Comparison of ENCODE assay signal across 9 cellular contexts in genomic region chr22:42635531-42635930, GRCh38. TPM values are rescaled to one million over a fixed set of nuclear protein-coding genes. Genes with fewer than 3 reads are reported as not detected.
DNase-seq lines count a peak whose midpoint lies in the region; ATAC-seq and TF ChIP-seq lines count a peak whose summit lies in the region.
"Had no signal": no experiment of that assay in that cellular context is flagged by ENCODE, and none has a peak within 500 bp of the region (broad histone marks: within the 10 kb centered on the region; RNA-seq: fewer than 3 reads in every experiment).

No MANE protein-coding gene starts in this region.

- H3K4me1 ChIP-seq in heart left ventricle (peaks cover 0 to 56% (median 28%) of the 10 kb centered on the region in 12 donors), skeletal muscle satellite cell (ENCODE audit: control insufficient read depth, insufficient read depth, low read length) (peaks cover 30% of the 10 kb centered on the region)

- H3K4me3 Mint-ChIP-seq in activated T-helper 2 cell treated with anti-CD3 and anti-CD28 coated beads, Interferon-gamma antibody, Interleukin-2, Interleukin-4, amounts not matched to agents 10 μg/mL and 5 μg/mL and 100 μg/mL, durations not matched to agents 14 hours and 24 hours and 36 hours (ENCODE audit: low read depth) = no peak overlapping the region
- no peak overlapping the region for H3K4me3 Mint-ChIP-seq in activated T-helper 17 cell treated with anti-CD3 and anti-CD28 coated beads, Interleukin-2, amount 50 U/mL, for 72 hours
- no peak overlapping the region for H3K4me3 Mint-ChIP-seq in activated CD4-positive, alpha-beta T cell treated with anti-CD3 and anti-CD28 coated beads, Interleukin-2, amount 10 ng/mL, durations not matched to agents 24 days and 14 days

- TF ChIP-seq CTCF in heart left ventricle (IDR thresholded peaks at IDR 0.05) = no peak

- H3K36me3 ChIP-seq in heart left ventricle (peaks cover 5 to 66% (median 60%) of the 10 kb centered on the region in 9 donors), skeletal muscle satellite cell (ENCODE audit: insufficient read depth, low read length) (peaks cover 43% of the 10 kb centered on the region)

- H3K9me3 Mint-ChIP-seq in activated T-helper 2 cell treated with anti-CD3 and anti-CD28 coated beads, Interferon-gamma antibody, Interleukin-2, Interleukin-4, amounts not matched to agents 10 μg/mL and 5 μg/mL and 100 μg/mL, durations not matched to agents 14 hours and 24 hours and 36 hours = no peaks in the 10 kb centered on the region
- no peaks in the 10 kb centered on the region for H3K9me3 Mint-ChIP-seq in activated T-helper 17 cell treated with anti-CD3 and anti-CD28 coated beads, Interleukin-2, amount 50 U/mL, for 72 hours
- H3K9me3 Mint-ChIP-seq in activated CD4-positive, alpha-beta T cell treated with anti-CD3 and anti-CD28 coated beads, Interleukin-2, amount 10 ng/mL, durations not matched to agents 24 days and 14 days = no peaks in the 10 kb centered on the region

- H3K4me3 ChIP-seq in heart left ventricle = no peak overlapping the region
- no peak overlapping the region for H3K4me3 ChIP-seq in skeletal muscle satellite cell (ENCODE audit: low read length)

- H3K27ac ChIP-seq in heart left ventricle = peak overlapping the region; percentile 60 to 87 (median 81)

- 33 to 51% (median 42%) methylated on average over 3 of the region's 3 CpGs for WGBS in heart left ventricle, 4 donors

- intact Hi-C loops in activated T-helper 2 cell treated with anti-CD3 and anti-CD28 coated beads, Interferon-gamma antibody, Interleukin-2, Interleukin-4, amounts not matched to agents 10 μg/mL and 5 μg/mL and 100 μg/mL, durations not matched to agents 14 hours and 24 hours and 36 hours (cut with micrococcal nuclease) = no loop called here
- intact Hi-C loops in heart left ventricle (cut with DNase I) = no loop called here
- intact Hi-C loops in activated CD4-positive, alpha-beta T cell treated with anti-CD3 and anti-CD28 coated beads, Interleukin-2, amount 10 ng/mL, durations not matched to agents 24 days and 14 days (cut with micrococcal nuclease) = no loop called here

- no peaks in the 10 kb centered on the region for H3K9me3 ChIP-seq in heart left ventricle
- no peaks in the 10 kb centered on the region for H3K9me3 ChIP-seq in skeletal muscle satellite cell (replicated peaks; ENCODE audit: low read length)

- peak overlapping the region; percentile 63 for H3K9ac ChIP-seq in skeletal muscle satellite cell (ENCODE audit: low read depth, low read length)

- peak; percentile 89 to 95 (median 95) for ATAC-seq in heart left ventricle
- no peak for ATAC-seq in GM18861 (IDR thresholded peaks at IDR 0.05; ENCODE audit: unreplicated experiment)
- no peak for ATAC-seq in activated T-helper 17 cell treated with anti-CD3 and anti-CD28 coated beads, Interleukin-2, amount 50 U/mL, for 72 hours (replicated peaks)

- no peaks in the 10 kb centered on the region for H3K27me3 Mint-ChIP-seq in activated T-helper 2 cell treated with anti-CD3 and anti-CD28 coated beads, Interferon-gamma antibody, Interleukin-2, Interleukin-4, amounts not matched to agents 10 μg/mL and 5 μg/mL and 100 μg/mL, durations not matched to agents 14 hours and 24 hours and 36 hours (ENCODE audit: low read depth)
- H3K27me3 Mint-ChIP-seq in activated T-helper 17 cell treated with anti-CD3 and anti-CD28 coated beads, Interleukin-2, amount 50 U/mL, for 72 hours = no peaks in the 10 kb centered on the region
- H3K27me3 Mint-ChIP-seq in activated CD4-positive, alpha-beta T cell treated with anti-CD3 and anti-CD28 coated beads, Interleukin-2, amount 10 ng/mL, durations not matched to agents 24 days and 14 days = no peaks in the 10 kb centered on the region

- peak overlapping the region; percentile 56 for H3K4me2 ChIP-seq in skeletal muscle satellite cell (ENCODE audit: low read length)

- TF ChIP-seq POLR2A in heart left ventricle (IDR thresholded peaks at IDR 0.05) = no peak

- peaks cover 2% of the 10 kb centered on the region for H3K4me1 Mint-ChIP-seq in activated T-helper 2 cell treated with anti-CD3 and anti-CD28 coated beads, Interferon-gamma antibody, Interleukin-2, Interleukin-4, amounts not matched to agents 10 μg/mL and 5 μg/mL and 100 μg/mL, durations not matched to agents 14 hours and 24 hours and 36 hours (ENCODE audit: low read depth)
- H3K4me1 Mint-ChIP-seq in activated T-helper 17 cell treated with anti-CD3 and anti-CD28 coated beads, Interleukin-2, amount 50 U/mL, for 72 hours = no peaks in the 10 kb centered on the region
- H3K4me1 Mint-ChIP-seq in activated CD4-positive, alpha-beta T cell treated with anti-CD3 and anti-CD28 coated beads, Interleukin-2, amount 10 ng/mL, durations not matched to agents 24 days and 14 days = no peaks in the 10 kb centered on the region

- peaks cover 14% of the 10 kb centered on the region for H3K36me3 Mint-ChIP-seq in activated T-helper 2 cell treated with anti-CD3 and anti-CD28 coated beads, Interferon-gamma antibody, Interleukin-2, Interleukin-4, amounts not matched to agents 10 μg/mL and 5 μg/mL and 100 μg/mL, durations not matched to agents 14 hours and 24 hours and 36 hours (ENCODE audit: low read depth)
- peaks cover 48% of the 10 kb centered on the region for H3K36me3 Mint-ChIP-seq in activated T-helper 17 cell treated with anti-CD3 and anti-CD28 coated beads, Interleukin-2, amount 50 U/mL, for 72 hours (ENCODE audit: low read depth)
- peaks cover 18% of the 10 kb centered on the region for H3K36me3 Mint-ChIP-seq in activated CD4-positive, alpha-beta T cell treated with anti-CD3 and anti-CD28 coated beads, Interleukin-2, amount 10 ng/mL, durations not matched to agents 24 days and 14 days (ENCODE audit: low read depth)

- H3K27ac Mint-ChIP-seq in activated T-helper 2 cell treated with anti-CD3 and anti-CD28 coated beads, Interferon-gamma antibody, Interleukin-2, Interleukin-4, amounts not matched to agents 10 μg/mL and 5 μg/mL and 100 μg/mL, durations not matched to agents 14 hours and 24 hours and 36 hours = peak overlapping the region; percentile 28
- no peak overlapping the region for H3K27ac Mint-ChIP-seq in activated T-helper 17 cell treated with anti-CD3 and anti-CD28 coated beads, Interleukin-2, amount 50 U/mL, for 72 hours
- H3K27ac Mint-ChIP-seq in activated CD4-positive, alpha-beta T cell treated with anti-CD3 and anti-CD28 coated beads, Interleukin-2, amount 10 ng/mL, durations not matched to agents 24 days and 14 days = no peak overlapping the region

- H3K27me3 ChIP-seq in heart left ventricle (no peaks in the 10 kb centered on the region), skeletal muscle satellite cell (ENCODE audit: control insufficient read depth, insufficient read depth, low read length) (no peaks in the 10 kb centered on the region)

- DNase-seq in GM04503 (ENCODE audit: low read depth) (peak; percentile 81), heart left ventricle (peak in 4 of 5 donors; percentile 74 to 92 (median 80))
- DNase-seq in activated T-helper 2 cell treated with anti-CD3 and anti-CD28 coated beads, Interferon-gamma antibody, Interleukin-2, Interleukin-4, amounts not matched to agents 10 μg/mL and 5 μg/mL and 100 μg/mL, durations not matched to agents 14 hours and 24 hours and 36 hours (ENCODE audit: low spot score) = no peak
- no peak for DNase-seq in activated naive CD4-positive, alpha-beta T cell treated with anti-CD3 and anti-CD28 coated beads, Interleukin-2, amount 50 U/mL, for 16 hours
- DNase-seq in activated CD4-positive, alpha-beta T cell treated with anti-CD3 and anti-CD28 coated beads, Interleukin-2, amount 10 ng/mL, durations not matched to agents 24 days and 14 days = no peak
- DNase-seq: activated CD4-positive, alpha-beta T cell treated with anti-CD3 and anti-CD28 coated beads for 4 hours had no signal

RNA-seq across cellular contexts. Expression of gene ATP5MGL, which starts 4.9 kb away (rescaled TPM):
- total RNA-seq in activated T-helper 2 cell treated with anti-CD3 and anti-CD28 coated beads, Interferon-gamma antibody, Interleukin-2, Interleukin-4, amounts not matched to agents 10 μg/mL and 5 μg/mL and 100 μg/mL, durations not matched to agents 14 hours and 24 hours and 36 hours = 0.71 and 1.2 TPM in 2 replicates
- 1 to 10 TPM in 1 of 9 donors, under 1 TPM in 4, not detected in 4; 0.31 to 1.3 (median 0.53) TPM for total RNA-seq in heart left ventricle
- under 1 TPM in 1 of 2 donors, not detected in 1; 0.61 TPM for polyA plus RNA-seq in heart left ventricle
- 0.22 and 1.3 TPM in 2 replicates for total RNA-seq in skeletal muscle satellite cell (2012; rRNA removed)
- 1 to 10 TPM in 1 of 2 donors, under 1 TPM in 1; 0.45 to 1.1 TPM for total RNA-seq in activated T-helper 17 cell treated with anti-CD3 and anti-CD28 coated beads, Interleukin-2, amount 50 U/mL, for 72 hours
- total RNA-seq in activated CD4-positive, alpha-beta T cell treated with anti-CD3 and anti-CD28 coated beads, Interleukin-2, amount 10 ng/mL, durations not matched to agents 24 days and 14 days = 0.98 and 1.2 TPM in 2 replicates

RNA-seq across cellular contexts. Expression of gene CYB5R3, which starts 13.7 kb away (rescaled TPM):
- 87.3 and 88.6 TPM in 2 replicates for total RNA-seq in activated T-helper 2 cell treated with anti-CD3 and anti-CD28 coated beads, Interferon-gamma antibody, Interleukin-2, Interleukin-4, amounts not matched to agents 10 μg/mL and 5 μg/mL and 100 μg/mL, durations not matched to agents 14 hours and 24 hours and 36 hours
- total RNA-seq in heart left ventricle = 100 to 1,000 TPM; 223 to 459 (median 305) TPM
- polyA plus RNA-seq in heart left ventricle = 100 to 1,000 TPM; 135 to 379 TPM
- total RNA-seq in skeletal muscle satellite cell (2012; rRNA removed) = 56.8 and 86.9 TPM in 2 replicates
- total RNA-seq in activated T-helper 17 cell treated with anti-CD3 and anti-CD28 coated beads, Interleukin-2, amount 50 U/mL, for 72 hours = 10 to 100 TPM; 55.5 to 86.1 TPM
- total RNA-seq in activated CD4-positive, alpha-beta T cell treated with anti-CD3 and anti-CD28 coated beads, Interleukin-2, amount 10 ng/mL, durations not matched to agents 24 days and 14 days = 76.2 and 77.0 TPM in 2 replicates

RNA-seq across cellular contexts. Expression of gene POLDIP3, which starts 20.8 kb away (rescaled TPM):
- 74.7 and 80.7 TPM in 2 replicates for total RNA-seq in activated T-helper 2 cell treated with anti-CD3 and anti-CD28 coated beads, Interferon-gamma antibody, Interleukin-2, Interleukin-4, amounts not matched to agents 10 μg/mL and 5 μg/mL and 100 μg/mL, durations not matched to agents 14 hours and 24 hours and 36 hours
- total RNA-seq in heart left ventricle = 10 to 100 TPM; 23.5 to 38.4 (median 29.0) TPM
- 10 to 100 TPM; 13.0 to 42.7 TPM for polyA plus RNA-seq in heart left ventricle
- total RNA-seq in skeletal muscle satellite cell (2012; rRNA removed) = 20.5 and 21.0 TPM in 2 replicates
- total RNA-seq in activated T-helper 17 cell treated with anti-CD3 and anti-CD28 coated beads, Interleukin-2, amount 50 U/mL, for 72 hours = 10 to 100 TPM; 70.0 to 72.4 TPM
- total RNA-seq in activated CD4-positive, alpha-beta T cell treated with anti-CD3 and anti-CD28 coated beads, Interleukin-2, amount 10 ng/mL, durations not matched to agents 24 days and 14 days = 75.4 and 85.3 TPM in 2 replicates

Comparison
In these comparisons a context has a peak if more than half of its experiments do, and no peak if none do; other contexts are left out.
1. DNase-seq: peak in GM04503 (single experiment) and heart left ventricle (4 of 5); none in activated T-helper 2 cell treated with anti-CD3 and anti-CD28 coated beads, Interferon-gamma antibody, Interleukin-2, Interleukin-4, amounts not matched to agents 10 μg/mL and 5 μg/mL and 100 μg/mL, durations not matched to agents 14 hours and 24 hours and 36 hours (single experiment), activated naive CD4-positive, alpha-beta T cell treated with anti-CD3 and anti-CD28 coated beads, Interleukin-2, amount 50 U/mL, for 16 hours (single experiment) and activated CD4-positive, alpha-beta T cell treated with anti-CD3 and anti-CD28 coated beads, Interleukin-2, amount 10 ng/mL, durations not matched to agents 24 days and 14 days (single experiment).
2. ATAC-seq: peak in heart left ventricle (4 of 4); none in GM18861 (single experiment) and activated T-helper 17 cell treated with anti-CD3 and anti-CD28 coated beads, Interleukin-2, amount 50 U/mL, for 72 hours (single experiment).